1 cellular context compared by ENCODE assay signal in the genomic region with DNA sequence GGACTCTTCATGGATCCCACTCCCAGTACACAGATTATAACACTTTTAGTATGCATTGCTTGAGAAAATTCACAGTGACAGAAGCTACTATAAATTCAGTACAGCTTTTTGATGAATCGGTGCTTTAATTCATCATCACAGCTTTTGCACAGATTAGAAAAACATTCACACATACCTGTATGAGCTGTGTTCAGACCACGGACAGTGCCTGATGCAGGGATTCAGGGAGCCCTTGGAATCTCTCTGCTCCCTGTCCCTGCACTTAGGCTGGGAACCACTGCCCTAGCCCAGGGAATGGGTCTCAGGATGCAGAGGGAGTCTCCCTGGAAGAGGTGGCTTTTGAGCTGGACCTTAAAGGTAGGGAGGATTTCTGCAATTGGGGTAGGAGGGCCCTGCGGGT.
TF ChIP-seq lines count a peak whose summit lies in the region.

No MANE protein-coding gene starts in this region.

TF ChIP-seq in WTC11, 78 proteins besides CTCF, POLR2A, EP300 and RAD21 (continued from another document):
- TF ChIP-seq, protein P1, sequence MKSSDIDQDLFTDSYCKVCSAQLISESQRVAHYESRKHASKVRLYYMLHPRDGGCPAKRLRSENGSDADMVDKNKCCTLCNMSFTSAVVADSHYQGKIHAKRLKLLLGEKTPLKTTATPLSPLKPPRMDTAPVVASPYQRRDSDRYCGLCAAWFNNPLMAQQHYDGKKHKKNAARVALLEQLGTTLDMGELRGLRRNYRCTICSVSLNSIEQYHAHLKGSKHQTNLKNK (CRISPR knock-in tag; IDR thresholded peaks at IDR 0.05): no peak
- TF ChIP-seq, protein P2, sequence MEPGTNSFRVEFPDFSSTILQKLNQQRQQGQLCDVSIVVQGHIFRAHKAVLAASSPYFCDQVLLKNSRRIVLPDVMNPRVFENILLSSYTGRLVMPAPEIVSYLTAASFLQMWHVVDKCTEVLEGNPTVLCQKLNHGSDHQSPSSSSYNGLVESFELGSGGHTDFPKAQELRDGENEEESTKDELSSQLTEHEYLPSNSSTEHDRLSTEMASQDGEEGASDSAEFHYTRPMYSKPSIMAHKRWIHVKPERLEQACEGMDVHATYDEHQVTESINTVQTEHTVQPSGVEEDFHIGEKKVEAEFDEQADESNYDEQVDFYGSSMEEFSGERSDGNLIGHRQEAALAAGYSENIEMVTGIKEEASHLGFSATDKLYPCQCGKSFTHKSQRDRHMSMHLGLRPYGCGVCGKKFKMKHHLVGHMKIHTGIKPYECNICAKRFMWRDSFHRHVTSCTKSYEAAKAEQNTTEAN (CRISPR knock-in tag; IDR thresholded peaks at IDR 0.05): no peak
- TF ChIP-seq TCF7 (CRISPR knock-in tag; IDR thresholded peaks at IDR 0.05; ENCODE audit: low read depth): no peak
- TF ChIP-seq SMAD4 (CRISPR knock-in tag; IDR thresholded peaks at IDR 0.05): no peak
